In the genomic region with DNA sequence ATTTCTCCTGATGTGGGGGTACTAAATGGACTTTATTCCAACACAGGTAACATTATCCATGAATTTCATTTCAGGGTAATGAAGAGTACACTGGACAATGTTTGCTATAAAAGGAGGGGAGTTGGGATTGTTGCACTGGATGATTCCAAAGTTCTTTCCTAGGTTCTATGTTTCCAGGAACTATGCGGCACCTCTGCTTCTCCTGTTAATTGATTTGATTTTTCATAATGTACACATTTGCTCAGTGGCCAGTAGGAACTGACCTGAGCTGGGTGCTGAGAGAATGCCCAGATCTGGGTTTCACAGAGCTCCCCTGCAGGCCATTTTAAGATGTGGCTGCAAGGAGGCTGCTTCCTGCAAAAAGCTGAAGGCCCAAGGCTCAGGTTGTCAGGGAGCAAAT, we compare ENCODE assay signal across 18 cellular contexts.
DNase-seq lines count a peak whose midpoint lies in the region; ATAC-seq and TF ChIP-seq lines count a peak whose summit lies in the region.
"Had no signal": no experiment of that assay in that cellular context is flagged by ENCODE, and none has a peak within 500 bp of the region (broad histone marks: within the 10 kb centered on the region; RNA-seq: fewer than 3 reads in every experiment).

No MANE protein-coding gene starts in this region.

- H3K56ac ChIP-seq in H9 (ENCODE audit: insufficient read length, low read depth, low read length), result no peak overlapping the region

- no peak overlapping the region for H3K9ac ChIP-seq in H9 (ENCODE audit: extremely low read depth, insufficient read length, low read length)
- H3K9ac ChIP-seq: KMS-11 had no signal

- no peak overlapping the region for H3K4me3 Mint-ChIP-seq in H9
- no peak overlapping the region for H3K4me3 Mint-ChIP-seq in stimulated activated effector memory CD8-positive, alpha-beta T cell treated with anti-CD3 and anti-CD28 coated beads, Interleukin-12 subunit alpha, Interleukin-12 subunit beta, amount 100 ng/mL, for 72 hours
- H3K4me3 Mint-ChIP-seq: CD14-positive monocyte had no signal

- no peaks in the 10 kb centered on the region for H3K9me3 Mint-ChIP-seq in H9
- H3K9me3 Mint-ChIP-seq in stimulated activated effector memory CD8-positive, alpha-beta T cell treated with anti-CD3 and anti-CD28 coated beads, Interleukin-12 subunit alpha, Interleukin-12 subunit beta, amount 100 ng/mL, for 72 hours, result peaks cover 4% of the 10 kb centered on the region

- H3K27ac ChIP-seq in H9 (ENCODE audit: insufficient read length, low read depth, low read length), result no peak overlapping the region
- H3K27ac ChIP-seq: KMS-11, SK-N-MC had no signal

- H3T11ph ChIP-seq in H9 (ENCODE audit: low read length), result no peak overlapping the region

- H3K27ac Mint-ChIP-seq in H9, result no peak overlapping the region
- no peak overlapping the region for H3K27ac Mint-ChIP-seq in stimulated activated effector memory CD8-positive, alpha-beta T cell treated with anti-CD3 and anti-CD28 coated beads, Interleukin-12 subunit alpha, Interleukin-12 subunit beta, amount 100 ng/mL, for 72 hours

- no peaks in the 10 kb centered on the region for H4K20me1 ChIP-seq in H9 (ENCODE audit: control insufficient read depth, insufficient read depth, insufficient read length)

- no CpG with 5 or more reads among the region's 1 CpG for WGBS in H9 (ENCODE audit: extremely low coverage, insufficient read length, low lambda C conversion rate)

- H3K36me3 Mint-ChIP-seq in H9 (ENCODE audit: insufficient read depth in 1 of 3, low read depth in 3 of 3), result no peaks in the 10 kb centered on the region
- no peaks in the 10 kb centered on the region for H3K36me3 Mint-ChIP-seq in stimulated activated effector memory CD8-positive, alpha-beta T cell treated with anti-CD3 and anti-CD28 coated beads, Interleukin-12 subunit alpha, Interleukin-12 subunit beta, amount 100 ng/mL, for 72 hours
- H3K36me3 Mint-ChIP-seq: CD14-positive monocyte had no signal

- H3K9me3 ChIP-seq in BE2C (no peaks in the 10 kb centered on the region), H9 (ENCODE audit: control insufficient read depth, low read depth, low read length) (no peaks in the 10 kb centered on the region), mucosa of descending colon (no peaks in the 10 kb centered on the region)

- H2AK5ac ChIP-seq in H9 (ENCODE audit: insufficient read length, low read length), result no peak overlapping the region

- no peak overlapping the region for H2BK120ac ChIP-seq in H9 (ENCODE audit: low read depth, low read length, poor library complexity, severe bottlenecking)

- H2BK5ac ChIP-seq in H9 (ENCODE audit: insufficient read length, low read length), result no peak overlapping the region

- no peak overlapping the region for H3K4me2 ChIP-seq in H9 (ENCODE audit: insufficient read depth, insufficient read length, low read length)
- H3K4me2 ChIP-seq: KMS-11 had no signal

- H3K18ac ChIP-seq in H9 (ENCODE audit: insufficient read length, low read depth, low read length), result no peak overlapping the region

- DNase-seq in BE2C (no peak), H9 (peak; percentile 15), choroid plexus epithelial cell (ENCODE audit: low read depth) (no peak), mucosa of descending colon (no peak), NCI-H446 treated with DMSO at 0.1 percent for 48 hours (lab: John Stamatoyannopoulos, UW) (no peak)
- no peak for DNase-seq in stimulated activated effector memory CD8-positive, alpha-beta T cell treated with anti-CD3 and anti-CD28 coated beads, Interleukin-12 subunit alpha, Interleukin-12 subunit beta, amount 100 ng/mL, for 72 hours (ENCODE audit: low spot score in 2 of 2)
- DNase-seq: ACHN, AML-193, DMS79 treated with DMSO at 0.1 percent for 48 hours, NCI-H1048, NCI-H146, NCI-H2081, NCI-H82, SHP77 had no signal

- H2BK20ac ChIP-seq in H9 (ENCODE audit: low read depth, low read length, poor library complexity, severe bottlenecking), result no peak overlapping the region

- no peak overlapping the region for H2AFZ ChIP-seq in H9 (ENCODE audit: low read length)

- intact Hi-C loops in mucosa of descending colon (cut with DNase I, micrococcal nuclease), result loop anchor here in 1 of 2 donors (10.0 kb wide), 1 partner anchor 284 kb away; no protein-coding TSS in a partner anchor

- no peak overlapping the region for H3K4ac ChIP-seq in H9 (ENCODE audit: low read depth, low read length)

- TF ChIP-seq CTCF in BE2C (IDR thresholded peaks at IDR 0.05; ENCODE audit: low read depth, low read length), result 0 out of 2 replicates have a peak, but pooled peaks have one; percentile 12
- peak; percentile 31; the same call in 1 of the 3 replicates for TF ChIP-seq CTCF in H9 (conservative IDR thresholded peaks at IDR 0.05)
- TF ChIP-seq CTCF in choroid plexus epithelial cell (conservative IDR thresholded peaks at IDR 0.05; ENCODE audit: low read depth, low read length), result peak; percentile 14
- TF ChIP-seq CTCF in mucosa of descending colon (IDR thresholded peaks at IDR 0.05), result no peak

- H3K4me1 ChIP-seq in BE2C, result no peaks in the 10 kb centered on the region; the same call in 1 of the 2 replicates
- no peaks in the 10 kb centered on the region for H3K4me1 ChIP-seq in H9 (ENCODE audit: insufficient read depth, low read length)
- no peaks in the 10 kb centered on the region for H3K4me1 ChIP-seq in mucosa of descending colon (ENCODE audit: low read depth)

- no peak overlapping the region for H4K5ac ChIP-seq in H9 (ENCODE audit: insufficient read length, low read depth, low read length)

- H3K23ac ChIP-seq in H9 (ENCODE audit: insufficient read length, low read depth, low read length), result no peak overlapping the region

- H3K27me3 ChIP-seq in BE2C (no peaks in the 10 kb centered on the region), H9 (ENCODE audit: insufficient read depth, low read length) (no peaks in the 10 kb centered on the region)

- H2BK15ac ChIP-seq in H9 (ENCODE audit: low read depth, low read length), result no peak overlapping the region

- no peaks in the 10 kb centered on the region for H3K79me1 ChIP-seq in H9 (ENCODE audit: insufficient read depth, low read depth, low read length, poor library complexity, severe bottlenecking)

- no peaks in the 10 kb centered on the region for H3K23me2 ChIP-seq in H9 (ENCODE audit: insufficient read length, low read depth, low read length, poor library complexity, severe bottlenecking)

- no peak overlapping the region for H2BK12ac ChIP-seq in H9 (ENCODE audit: insufficient read length, low read depth, low read length)

- no peak overlapping the region for H3K4me3 ChIP-seq in BE2C (ENCODE audit: low read depth, low read length)
- no peak overlapping the region for H3K4me3 ChIP-seq in choroid plexus epithelial cell (ENCODE audit: low read depth, low read length)
- H3K4me3 ChIP-seq in mucosa of descending colon, result no peak overlapping the region
- H3K4me3 ChIP-seq: SK-N-MC had no signal

- H3K36me3 ChIP-seq in BE2C (no peaks in the 10 kb centered on the region), mucosa of descending colon (ENCODE audit: low read depth) (no peaks in the 10 kb centered on the region)

- H4K8ac ChIP-seq in H9 (replicated peaks; ENCODE audit: insufficient read length, low read depth, low read length), result no peak overlapping the region

- no peaks in the 10 kb centered on the region for H3K79me2 ChIP-seq in H9 (ENCODE audit: insufficient read depth, low read length)

- ATAC-seq in mucosa of descending colon, result peak; percentile 68
- ATAC-seq in GM19467 (IDR thresholded peaks at IDR 0.05; ENCODE audit: unreplicated experiment), result no peak
- ATAC-seq in stimulated activated effector memory CD8-positive, alpha-beta T cell treated with anti-CD3 and anti-CD28 coated beads, Interleukin-12 subunit alpha, Interleukin-12 subunit beta, amount 100 ng/mL, for 72 hours, result no peak

- H3K4me1 Mint-ChIP-seq in H9, result peaks cover 2 to 7% of the 10 kb centered on the region in 2 experiments; a peak in 2 of 4 replicates
- H3K4me1 Mint-ChIP-seq in stimulated activated effector memory CD8-positive, alpha-beta T cell treated with anti-CD3 and anti-CD28 coated beads, Interleukin-12 subunit alpha, Interleukin-12 subunit beta, amount 100 ng/mL, for 72 hours, result no peaks in the 10 kb centered on the region

- H3K14ac ChIP-seq in H9 (ENCODE audit: insufficient read depth, low read length), result no peak overlapping the region

- H4K91ac ChIP-seq in H9 (ENCODE audit: insufficient read length, low read depth, low read length), result no peak overlapping the region

- H3K27me3 Mint-ChIP-seq in H9 (ENCODE audit: low read depth), result no peaks in the 10 kb centered on the region; the same call in 1 of the 2 replicates
